In the genomic region with DNA sequence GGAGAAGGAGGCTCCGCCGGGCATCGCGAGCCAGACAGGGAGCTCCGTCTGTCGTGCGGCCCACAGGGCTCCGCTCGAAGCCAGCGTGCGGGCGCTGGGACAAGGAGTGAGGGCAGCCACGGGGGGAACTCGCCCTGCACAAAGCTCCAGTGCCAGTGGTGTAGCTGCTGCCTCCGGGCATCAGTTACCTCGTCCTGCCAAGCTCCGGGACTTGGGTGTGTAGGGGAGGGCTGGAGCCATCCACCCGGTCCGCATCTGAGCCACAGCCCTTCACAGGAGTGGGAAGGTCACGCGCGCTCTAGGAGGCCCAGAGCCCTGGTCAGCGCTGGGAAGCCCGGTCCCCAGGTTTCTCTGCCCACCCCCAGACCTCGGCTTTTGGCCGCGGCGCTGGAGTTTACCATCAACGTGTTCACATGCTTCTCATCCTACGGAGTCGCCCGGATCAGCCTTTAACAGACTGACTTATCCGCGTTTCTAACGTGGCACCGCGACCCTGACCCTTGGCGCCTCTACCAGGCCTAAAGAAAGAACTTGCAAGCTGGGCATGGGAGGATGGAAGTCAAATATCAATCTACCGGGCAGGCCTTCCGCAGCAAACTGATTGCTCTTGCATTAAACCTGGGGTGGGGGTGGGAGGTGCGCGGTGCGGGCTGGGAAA, we compare ENCODE assay signal across 19 cellular contexts.
"Had no signal": no experiment of that assay in that cellular context is flagged by ENCODE, and none has a peak within 500 bp of the region (broad histone marks: within the 10 kb centered on the region; RNA-seq: fewer than 3 reads in every experiment).

No MANE protein-coding gene starts in this region.

- H3K27me3 ChIP-seq: SJSA1 had no signal

- H3K9me3 ChIP-seq: left lung, mucosa of descending colon, prostate gland, SJSA1, stomach, upper lobe of left lung had no signal

- H3K4me3 Mint-ChIP-seq: activated CD4-positive, alpha-beta memory T cell treated with anti-CD3 and anti-CD28 coated beads for 36 hours; activated T-helper 1 cell treated with anti-CD3 and anti-CD28 coated beads, Interleukin-12 subunit alpha, Interleukin-12 subunit beta, Interleukin-2, Interleukin-4 antibody, amounts not matched to agents 30 ng/mL and 10 ng/mL and 1 ng/mL, durations not matched to agents 14 hours and 24 hours and 36 hours; neural crest cell had no signal

- H3K27ac Mint-ChIP-seq: activated CD4-positive, alpha-beta memory T cell treated with anti-CD3 and anti-CD28 coated beads for 36 hours; activated naive CD4-positive, alpha-beta T cell treated with anti-CD3 and anti-CD28 coated beads, Interleukin-2, amount 50 U/mL, for 72 hours; activated T-helper 1 cell treated with anti-CD3 and anti-CD28 coated beads, Interleukin-12 subunit alpha, Interleukin-12 subunit beta, Interleukin-2, Interleukin-4 antibody, amounts not matched to agents 30 ng/mL and 10 ng/mL and 1 ng/mL, durations not matched to agents 14 hours and 24 hours and 36 hours had no signal

- DNase-seq: activated CD4-positive, alpha-beta memory T cell treated with anti-CD3 and anti-CD28 coated beads for 36 hours; activated gamma-delta T cell treated with Interleukin-2 at 50 U/mL for 16 hours; activated T-cell treated with anti-CD3 and anti-CD28 coated beads for 4 hours; central memory CD4-positive, alpha-beta T cell; islet precursor cell; mucosa of descending colon; naive B cell; stimulated activated CD4-positive, alpha-beta T cell treated with anti-CD3 and anti-CD28 coated beads, Interleukin-2, amount 100 ng/mL, for 48 hours; stomach; T-helper 2 cell had no signal

- H3K9me3 Mint-ChIP-seq: activated CD4-positive, alpha-beta memory T cell treated with anti-CD3 and anti-CD28 coated beads for 36 hours; activated naive CD4-positive, alpha-beta T cell treated with anti-CD3 and anti-CD28 coated beads, Interleukin-2, amount 50 U/mL, for 72 hours; activated T-helper 1 cell treated with anti-CD3 and anti-CD28 coated beads, Interleukin-12 subunit alpha, Interleukin-12 subunit beta, Interleukin-2, Interleukin-4 antibody, amounts not matched to agents 30 ng/mL and 10 ng/mL and 1 ng/mL, durations not matched to agents 14 hours and 24 hours and 36 hours; naive B cell; neural crest cell had no signal

- H3K36me3 ChIP-seq: left lung, prostate gland, SJSA1, stomach, upper lobe of left lung had no signal

- FAIRE-seq: colon had no signal

- H3K36me3 Mint-ChIP-seq: activated CD4-positive, alpha-beta memory T cell treated with anti-CD3 and anti-CD28 coated beads for 36 hours had no signal

- H3K4me3 ChIP-seq: left lung, mucosa of descending colon, prostate gland, SJSA1 had no signal

- H3K27ac ChIP-seq: left lung, prostate gland, SJSA1, stomach, upper lobe of left lung, VCaP had no signal

- H3K4me1 ChIP-seq: prostate gland had no signal
